Comparison of ENCODE assay signal across 24 cellular contexts in the genomic region with DNA sequence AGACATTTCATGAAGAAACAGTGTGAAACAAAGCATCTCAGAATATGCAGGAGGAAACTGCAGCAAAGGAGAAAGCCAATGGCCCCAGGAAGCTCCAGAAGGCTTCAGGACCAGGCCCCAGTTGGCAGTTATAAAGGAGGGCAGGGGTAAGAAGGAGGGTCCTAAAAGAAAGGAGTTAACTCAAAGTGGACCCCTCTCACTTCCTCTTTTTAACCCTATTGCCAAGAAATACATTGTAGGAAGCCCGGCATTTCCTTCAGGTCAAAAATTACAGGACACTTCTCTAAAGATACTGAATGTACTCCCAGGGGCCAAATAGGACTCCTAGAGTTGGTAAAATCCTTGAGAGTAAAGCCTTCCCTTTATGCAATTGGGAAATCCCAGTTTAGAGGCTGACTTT.
"Had no signal": no experiment of that assay in that cellular context is flagged by ENCODE, and none has a peak within 500 bp of the region (broad histone marks: within the 10 kb centered on the region; RNA-seq: fewer than 3 reads in every experiment).

No MANE protein-coding gene starts in this region.

- H3K27ac Mint-ChIP-seq: endodermal cell; memory B cell; natural killer cell treated with Interleukin-12 subunit alpha and Interleukin-12 subunit beta and Interleukin-15 and Interleukin-18, amount 100 ng/mL, for 72 hours; neural progenitor cell; progenitor cell of endocrine pancreas had no signal

- H3K4me1 Mint-ChIP-seq: memory B cell had no signal

- H3K36me3 ChIP-seq: left ventricle myocardium inferior, lower lobe of right lung, neural progenitor cell, pancreas, stomach had no signal

- H3K4me1 ChIP-seq: lower lobe of right lung, pancreas had no signal

- H3K4me2 ChIP-seq: hepatocyte, neural progenitor cell had no signal

- H3K27me3 ChIP-seq: hepatocyte, pancreas, stomach had no signal

- FAIRE-seq: endothelial cell of umbilical vein, kidney, pancreas, small intestine had no signal

- H3K4me3 Mint-ChIP-seq: endodermal cell; memory B cell; natural killer cell treated with Interleukin-12 subunit alpha and Interleukin-12 subunit beta and Interleukin-15 and Interleukin-18, amount 100 ng/mL, for 72 hours; neural progenitor cell had no signal

- H3K4me3 ChIP-seq: hepatocyte, left ventricle myocardium inferior, lower lobe of right lung, neural progenitor cell, pancreas, stomach had no signal

- H3K9me3 ChIP-seq: lower lobe of right lung, pancreas had no signal

- H3K9ac ChIP-seq: neural progenitor cell had no signal

- H3K36me3 Mint-ChIP-seq: neural progenitor cell had no signal

- DNase-seq: effector CD4-positive, alpha-beta T cell; endodermal cell; erythroblast; foreskin melanocyte; kidney; left cardiac atrium; left ventricle myocardium inferior; lower lobe of right lung; midbrain; nucleus accumbens; pancreas; right cardiac atrium; small intestine; stimulated activated CD4-positive, alpha-beta T cell treated with anti-CD3 and anti-CD28 coated beads, Interleukin-12 subunit alpha, Interleukin-12 subunit beta, amount 100 ng/mL, for 4 hours; stimulated activated naive CD4-positive, alpha-beta T cell; stomach; substantia nigra; trophoblast cell had no signal

- H3K79me2 ChIP-seq: hepatocyte had no signal

- H2AFZ ChIP-seq: hepatocyte, neural progenitor cell had no signal

- ATAC-seq: left cardiac atrium; lower lobe of right lung; natural killer cell treated with Interleukin-12 subunit alpha and Interleukin-12 subunit beta and Interleukin-15 and Interleukin-18, amount 100 ng/mL, for 72 hours; pancreas; right cardiac atrium had no signal

- H3K9me3 Mint-ChIP-seq: natural killer cell treated with Interleukin-12 subunit alpha and Interleukin-12 subunit beta and Interleukin-15 and Interleukin-18, amount 100 ng/mL, for 72 hours had no signal
